17 cellular contexts compared by ENCODE assay signal in genomic region chr7:77281780-77282478, GRCh38.
DNase-seq lines count a peak whose midpoint lies in the region; FAIRE-seq and TF ChIP-seq lines count a peak whose summit lies in the region.
"Had no signal": no experiment of that assay in that cellular context is flagged by ENCODE, and none has a peak within 500 bp of the region (broad histone marks: within the 10 kb centered on the region; RNA-seq: fewer than 3 reads in every experiment).

No MANE protein-coding gene starts in this region.

- H3K4me3 ChIP-seq in kidney (ENCODE audit: low read length in 2 of 2) (peak overlapping the region in 1 of 2 donors; percentile 22), sigmoid colon (peak overlapping the region in 2 of 4 donors; percentile 19 to 24), MG63 (no peak overlapping the region)
- H3K4me3 ChIP-seq: dorsolateral prefrontal cortex, esophagus muscularis mucosa, uterus had no signal

- H3K27me3 ChIP-seq in sigmoid colon (no peaks in the 10 kb centered on the region), MG63 (no peaks in the 10 kb centered on the region)
- H3K27me3 ChIP-seq: dorsolateral prefrontal cortex, esophagus muscularis mucosa, uterus had no signal

- no peak for TF ChIP-seq POLR2A in sigmoid colon (IDR thresholded peaks at IDR 0.05)

- WGBS in sigmoid colon, 2 donors = 72 to 92% methylated on average over 3 of the region's 3 CpGs

- TF ChIP-seq CTCF in kidney (IDR thresholded peaks at IDR 0.05; ENCODE audit: borderline replicate concordance, extremely low read depth, insufficient read depth) = no peak
- no peak for TF ChIP-seq CTCF in sigmoid colon (IDR thresholded peaks at IDR 0.05)

- DNase-seq in Caki2 (ENCODE audit: low read depth) = peak; percentile 37
- DNase-seq in astrocyte of the hippocampus (ENCODE audit: low read depth, low spot score) = peak; percentile 67
- no peak for DNase-seq in kidney
- DNase-seq in sigmoid colon = no peak
- DNase-seq in DMS53 (lab: John Stamatoyannopoulos, UW) = no peak
- no peak for DNase-seq in amniotic stem cell (lab: John Stamatoyannopoulos, UW)
- no peak for DNase-seq in MG63
- DNase-seq in DMS153 treated with DMSO at 0.1 percent for 48 hours (lab: John Stamatoyannopoulos, UW; ENCODE audit: unreplicated experiment) = no peak
- DNase-seq: activated effector memory CD4-positive, alpha-beta T cell treated with anti-CD3 and anti-CD28 coated beads, Interleukin-2, amount 50 U/mL, for 16 hours; KBM-7; NK-92 treated with Interleukin-12 subunit alpha and Interleukin-12 subunit beta, amount 100 ng/mL, for 24 hours; SHP77; T-helper 17 cell; uterus had no signal

- no peak overlapping the region for H3K9ac ChIP-seq in kidney (ENCODE audit: low read length in 2 of 2)

- peaks cover 17 to 20% of the 10 kb centered on the region in 2 donors for H3K4me1 ChIP-seq in kidney (ENCODE audit: control insufficient read depth in 1 of 2, insufficient read depth in 1 of 2, low read depth in 1 of 2, low read length in 2 of 2)
- peaks cover 0 to 58% (median 42%) of the 10 kb centered on the region in 4 donors for H3K4me1 ChIP-seq in sigmoid colon
- H3K4me1 ChIP-seq: uterus had no signal

- H3K9me3 ChIP-seq in kidney (ENCODE audit: control insufficient read depth in 1 of 2, low read length in 2 of 2) = no peaks in the 10 kb centered on the region
- H3K9me3 ChIP-seq in sigmoid colon = no peaks in the 10 kb centered on the region
- H3K9me3 ChIP-seq in MG63 = no peaks in the 10 kb centered on the region
- H3K9me3 ChIP-seq: esophagus muscularis mucosa, uterus had no signal

- H3K27ac ChIP-seq in kidney (ENCODE audit: low read depth in 2 of 2, low read length in 2 of 2) (peak overlapping the region; percentile 40 to 59), sigmoid colon (peak overlapping the region in 3 of 4 donors; percentile 64 to 72 (median 71))
- H3K27ac ChIP-seq: dorsolateral prefrontal cortex, skin epidermis, uterus had no signal

- no peak for TF ChIP-seq EP300 in sigmoid colon (IDR thresholded peaks at IDR 0.05)

- intact Hi-C loops in kidney (cut with DNase I) (no loop called here), sigmoid colon (cut with DNase I) (no loop called here)

- H3K36me3 ChIP-seq in kidney (ENCODE audit: control insufficient read depth in 1 of 2, insufficient read depth in 2 of 2, low read length in 2 of 2) (no peaks in the 10 kb centered on the region), sigmoid colon (no peaks in the 10 kb centered on the region), MG63 (no peaks in the 10 kb centered on the region)
- H3K36me3 ChIP-seq: uterus had no signal

- FAIRE-seq in kidney (lab: Jason Lieb, UNC) = no peak

- in situ Hi-C loops in Caki2 (cut with HindIII; ENCODE audit: low pct_unique_long_range_greater_than_20kb, low sequenced_read_pairs) = no loop called here

Comparison
In these comparisons a context has a peak if more than half of its experiments do, and no peak if none do; other contexts are left out.
1. DNase-seq: peak in Caki2 (single experiment) and astrocyte of the hippocampus (single experiment); none in kidney (single experiment), sigmoid colon (single experiment), DMS53 (single experiment), amniotic stem cell (single experiment), MG63 (single experiment) and DMS153 treated with DMSO at 0.1 percent for 48 hours (single experiment).